3 cellular contexts compared by ENCODE assay signal in the genomic region with DNA sequence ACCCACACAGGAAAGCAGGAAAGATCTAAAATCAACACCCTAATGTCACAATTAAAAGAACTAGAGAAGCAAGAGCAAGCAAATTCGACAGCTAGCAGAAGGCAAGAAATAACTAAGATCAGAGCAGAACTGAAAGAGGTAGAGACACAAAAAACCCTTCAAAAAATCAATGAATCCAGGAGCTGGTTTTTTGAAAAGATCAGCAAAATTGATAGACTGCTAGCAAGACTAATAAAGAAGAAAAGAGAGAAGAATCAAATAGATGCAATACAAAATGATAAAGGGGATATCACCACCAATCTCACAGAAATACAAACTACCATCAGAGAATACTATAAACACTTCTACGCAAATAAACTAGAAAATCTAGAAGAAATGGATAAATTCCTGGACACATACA. TPM values are rescaled to one million over a fixed set of nuclear protein-coding genes. Genes with fewer than 3 reads are reported as not detected.
"Had no signal": no experiment of that assay in that cellular context is flagged by ENCODE, and none has a peak within 500 bp of the region (broad histone marks: within the 10 kb centered on the region; RNA-seq: fewer than 3 reads in every experiment).

No MANE protein-coding gene starts in this region.

RNA-seq across cellular contexts. Expression of gene GDF7, which starts 47.5 kb away (rescaled TPM):
- total RNA-seq: naive thymus-derived CD8-positive, alpha-beta T cell; osteoblast had no signal
- polyA plus RNA-seq: smooth muscle cell had no signal
